2 cellular contexts compared by ENCODE assay signal in genomic region chr5:132162945-132163344, GRCh38.
TF ChIP-seq lines count a peak whose summit lies in the region.

No MANE protein-coding gene starts in this region.

TF ChIP-seq in HepG2, 621 proteins besides CTCF, POLR2A, EP300 and RAD21 (continued from another document):
- TF ChIP-seq HMGXB4 (CRISPR knock-in tag; IDR thresholded peaks at IDR 0.05; ENCODE audit: borderline replicate concordance in 1 of 2, low read depth in 1 of 2), result no peak

TF ChIP-seq in K562, 482 proteins besides CTCF, POLR2A, EP300 and RAD21 (continued from another document):
- TF ChIP-seq NR0B1 (IDR thresholded peaks at IDR 0.05; ENCODE audit: partially characterized antibody), result no peak
- TF ChIP-seq ZNF12 (CRISPR knock-in tag; IDR thresholded peaks at IDR 0.05), result no peak
- peak; percentile 90 for TF ChIP-seq ZNF316 (IDR thresholded peaks at IDR 0.05)
- no peak for TF ChIP-seq SMC3 (conservative IDR thresholded peaks at IDR 0.05; ENCODE audit: insufficient read depth, low read depth, low read length)
